8 cellular contexts compared by ENCODE assay signal in genomic region chrX:40735318-40736169, GRCh38. TPM values are rescaled to one million over a fixed set of nuclear protein-coding genes. Genes with fewer than 3 reads are reported as not detected.
A peak's percentile ranks its signal among the peaks of the same experiment; 100 is the strongest.
DNase-seq lines count a peak whose midpoint lies in the region; ATAC-seq, FAIRE-seq and TF ChIP-seq lines count a peak whose summit lies in the region.

Gene MED14 (minus strand): TSS chrX:40735542. CDS start chrX:40735412, 130 bp downstream.

- ATAC-seq in GM18907 (IDR thresholded peaks at IDR 0.05; ENCODE audit: unreplicated experiment), result peak; percentile 93
- peak; percentile 91 for ATAC-seq in HG03159 (IDR thresholded peaks at IDR 0.05; ENCODE audit: unreplicated experiment)

- DNase-seq in AG08396 (ENCODE audit: low spot score), result peak; percentile 89
- DNase-seq in NCI-H2227 (lab: John Stamatoyannopoulos, UW; ENCODE audit: unreplicated experiment), result peak; percentile 97
- peak; percentile 71 for DNase-seq in bronchial epithelial cell (ENCODE audit: low read depth)
- DNase-seq in iPS-NIHi7 (ENCODE audit: extremely low spot score), result peak; percentile 82
- DNase-seq in smooth muscle cell of the brain vasculature (ENCODE audit: low read depth, low spot score), result peak; percentile 41

- H3K36me3 ChIP-seq in bronchial epithelial cell (ENCODE audit: control insufficient read depth, insufficient read depth, low read length), result no peaks in the 10 kb centered on the region

- peak within 1 kb of the TSS; percentile 73 for H3K4me3 ChIP-seq in WI38 (ENCODE audit: low read depth, low read length)
- peak within 1 kb of the TSS; percentile 60 for H3K4me3 ChIP-seq in bronchial epithelial cell (ENCODE audit: low read depth, low read length)

- TF ChIP-seq CTCF in WI38 (IDR thresholded peaks at IDR 0.05; ENCODE audit: low read depth, low read length) (peak; percentile 48), bronchial epithelial cell (IDR thresholded peaks at IDR 0.05; ENCODE audit: insufficient read depth, low read length, severe bottlenecking) (peak; percentile 61)

- no peaks in the 10 kb centered on the region for H3K27me3 ChIP-seq in bronchial epithelial cell (ENCODE audit: control insufficient read depth, insufficient read depth, low read length)

- no peak for FAIRE-seq in bronchial epithelial cell (lab: Jason Lieb, UNC)

RNA-seq across cellular contexts. Expression of gene MED14, which starts in this region (rescaled TPM):
- total RNA-seq in bronchial epithelial cell, result 10.0 and 11.1 TPM in 2 replicates

Comparison
In these comparisons a context has a peak if more than half of its experiments do, and no peak if none do; other contexts are left out.
1. Peak in every context shown above with its lines: DNase-seq, ATAC-seq and H3K4me3 ChIP-seq.
2. DNase-seq: peak in every context shown above with its lines; median percentile 97 in NCI-H2227; 89 in AG08396; 82 in iPS-NIHi7; 71 in bronchial epithelial cell; 41 in smooth muscle cell of the brain vasculature.